Comparison of ENCODE assay signal across 1 cellular context in the genomic region with DNA sequence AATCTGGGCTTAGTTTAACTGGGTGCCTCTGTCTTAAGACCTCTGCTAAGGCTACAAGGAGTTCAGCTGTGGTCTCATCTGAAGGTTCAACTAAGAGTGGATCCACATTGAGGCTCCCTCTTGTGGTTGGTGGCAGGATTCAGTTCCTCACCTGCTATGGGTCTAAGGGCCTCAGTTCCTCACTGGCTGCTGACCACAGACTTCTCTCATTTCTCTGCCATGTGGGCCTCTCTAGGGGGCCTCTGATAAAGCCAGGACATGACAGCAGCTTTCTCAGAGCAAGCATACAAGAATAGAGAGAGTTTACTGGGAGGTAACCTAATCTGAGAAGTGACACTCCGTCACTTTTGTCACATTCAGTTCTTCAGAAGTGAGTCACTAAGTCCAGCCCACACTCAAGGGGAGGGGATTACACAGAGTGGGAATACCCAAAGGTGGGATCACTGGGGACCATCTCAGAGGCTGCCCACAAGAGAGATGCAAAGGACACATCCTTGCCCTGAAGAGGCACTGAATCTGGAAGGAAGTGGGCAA.
TF ChIP-seq lines count a peak whose summit lies in the region.

No MANE protein-coding gene starts in this region.

TF ChIP-seq in HepG2, 621 proteins besides CTCF, POLR2A, EP300 and RAD21 (continues in another document):
- 0 out of 2 replicates have a peak, but pooled peaks have one; percentile 14 for TF ChIP-seq NFE2 (CRISPR knock-in tag; IDR thresholded peaks at IDR 0.05)
- 0 out of 2 replicates have a peak, but pooled peaks have one; percentile 21 for TF ChIP-seq RXRB (CRISPR knock-in tag; IDR thresholded peaks at IDR 0.05; ENCODE audit: borderline replicate concordance)
- 0 out of 2 replicates have a peak, but pooled peaks have one; percentile 35 for TF ChIP-seq ZNF720 (CRISPR knock-in tag; IDR thresholded peaks at IDR 0.05)
- 0 out of 2 replicates have a peak, but pooled peaks have one; percentile 57 for TF ChIP-seq ZBED4 (CRISPR knock-in tag; IDR thresholded peaks at IDR 0.05; ENCODE audit: borderline replicate concordance)
- no peak for TF ChIP-seq RXRA (CRISPR knock-in tag; IDR thresholded peaks at IDR 0.05)
- TF ChIP-seq KAT2B (IDR thresholded peaks at IDR 0.05; ENCODE audit: borderline replicate concordance, low read depth, low read length): no peak
- TF ChIP-seq, protein P1, sequence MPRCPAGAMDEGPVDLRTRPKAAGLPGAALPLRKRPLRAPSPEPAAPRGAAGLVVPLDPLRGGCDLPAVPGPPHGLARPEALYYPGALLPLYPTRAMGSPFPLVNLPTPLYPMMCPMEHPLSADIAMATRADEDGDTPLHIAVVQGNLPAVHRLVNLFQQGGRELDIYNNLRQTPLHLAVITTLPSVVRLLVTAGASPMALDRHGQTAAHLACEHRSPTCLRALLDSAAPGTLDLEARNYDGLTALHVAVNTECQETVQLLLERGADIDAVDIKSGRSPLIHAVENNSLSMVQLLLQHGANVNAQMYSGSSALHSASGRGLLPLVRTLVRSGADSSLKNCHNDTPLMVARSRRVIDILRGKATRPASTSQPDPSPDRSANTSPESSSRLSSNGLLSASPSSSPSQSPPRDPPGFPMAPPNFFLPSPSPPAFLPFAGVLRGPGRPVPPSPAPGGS (CRISPR knock-in tag; IDR thresholded peaks at IDR 0.05): 0 out of 2 replicates have a peak, but pooled peaks have one; percentile 59
- TF ChIP-seq ZNF580 (CRISPR knock-in tag; IDR thresholded peaks at IDR 0.05; ENCODE audit: borderline replicate concordance, low read depth): peak; percentile 30; the same call in 1 of the 2 replicates
- no peak for TF ChIP-seq ZFP36L1 (CRISPR knock-in tag; IDR thresholded peaks at IDR 0.05)
- no peak for TF ChIP-seq TFDP1 (CRISPR knock-in tag; IDR thresholded peaks at IDR 0.05; ENCODE audit: borderline replicate concordance)
- no peak for TF ChIP-seq STAT5B (CRISPR knock-in tag; IDR thresholded peaks at IDR 0.05)
- peak; percentile 17; the same call in 1 of the 2 replicates for TF ChIP-seq ETV5 (CRISPR knock-in tag; IDR thresholded peaks at IDR 0.05; ENCODE audit: borderline replicate concordance)
- no peak for TF ChIP-seq SOX5 (CRISPR knock-in tag; IDR thresholded peaks at IDR 0.05; ENCODE audit: borderline replicate concordance)
- TF ChIP-seq KDM6A (CRISPR knock-in tag; IDR thresholded peaks at IDR 0.05; ENCODE audit: low read depth): no peak
- TF ChIP-seq ZNF800 (CRISPR knock-in tag; IDR thresholded peaks at IDR 0.05): no peak
- TF ChIP-seq ZFP1 (CRISPR knock-in tag; IDR thresholded peaks at IDR 0.05): no peak
- TF ChIP-seq RBM39 (IDR thresholded peaks at IDR 0.05; ENCODE audit: low read depth, low read length, poor library complexity, severe bottlenecking): no peak
- TF ChIP-seq DNMT1 (CRISPR knock-in tag; IDR thresholded peaks at IDR 0.05): 0 out of 2 replicates have a peak, but pooled peaks have one; percentile 71
- TF ChIP-seq ZBTB8A (CRISPR knock-in tag; IDR thresholded peaks at IDR 0.05; ENCODE audit: borderline replicate concordance, low read depth): no peak
- TF ChIP-seq SPEN (CRISPR knock-in tag; IDR thresholded peaks at IDR 0.05; ENCODE audit: low read depth): peak; percentile 69; the same call in 1 of the 2 replicates
- peak; percentile 23; the same call in 1 of the 2 replicates for TF ChIP-seq GMEB1 (CRISPR knock-in tag; IDR thresholded peaks at IDR 0.05; ENCODE audit: borderline replicate concordance)
- TF ChIP-seq HOXA5 (CRISPR knock-in tag; IDR thresholded peaks at IDR 0.05): 0 out of 2 replicates have a peak, but pooled peaks have one; percentile 6
- TF ChIP-seq, protein P2, sequence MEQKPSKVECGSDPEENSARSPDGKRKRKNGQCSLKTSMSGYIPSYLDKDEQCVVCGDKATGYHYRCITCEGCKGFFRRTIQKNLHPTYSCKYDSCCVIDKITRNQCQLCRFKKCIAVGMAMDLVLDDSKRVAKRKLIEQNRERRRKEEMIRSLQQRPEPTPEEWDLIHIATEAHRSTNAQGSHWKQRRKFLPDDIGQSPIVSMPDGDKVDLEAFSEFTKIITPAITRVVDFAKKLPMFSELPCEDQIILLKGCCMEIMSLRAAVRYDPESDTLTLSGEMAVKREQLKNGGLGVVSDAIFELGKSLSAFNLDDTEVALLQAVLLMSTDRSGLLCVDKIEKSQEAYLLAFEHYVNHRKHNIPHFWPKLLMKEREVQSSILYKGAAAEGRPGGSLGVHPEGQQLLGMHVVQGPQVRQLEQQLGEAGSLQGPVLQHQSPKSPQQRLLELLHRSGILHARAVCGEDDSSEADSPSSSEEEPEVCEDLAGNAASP (CRISPR knock-in tag; IDR thresholded peaks at IDR 0.05; ENCODE audit: borderline replicate concordance): peak; percentile 67; the same call in 1 of the 2 replicates
- no peak for TF ChIP-seq ZNF546 (CRISPR knock-in tag; conservative IDR thresholded peaks at IDR 0.05)
- peak; percentile 52; the same call in 1 of the 2 replicates for TF ChIP-seq ZNF331 (CRISPR knock-in tag; IDR thresholded peaks at IDR 0.05)
- 0 out of 2 replicates have a peak, but pooled peaks have one; percentile 26 for TF ChIP-seq ZBTB25 (CRISPR knock-in tag; IDR thresholded peaks at IDR 0.05)
- TF ChIP-seq CBX1 (IDR thresholded peaks at IDR 0.05; ENCODE audit: low read depth): peak; percentile 31
- TF ChIP-seq, protein P3, sequence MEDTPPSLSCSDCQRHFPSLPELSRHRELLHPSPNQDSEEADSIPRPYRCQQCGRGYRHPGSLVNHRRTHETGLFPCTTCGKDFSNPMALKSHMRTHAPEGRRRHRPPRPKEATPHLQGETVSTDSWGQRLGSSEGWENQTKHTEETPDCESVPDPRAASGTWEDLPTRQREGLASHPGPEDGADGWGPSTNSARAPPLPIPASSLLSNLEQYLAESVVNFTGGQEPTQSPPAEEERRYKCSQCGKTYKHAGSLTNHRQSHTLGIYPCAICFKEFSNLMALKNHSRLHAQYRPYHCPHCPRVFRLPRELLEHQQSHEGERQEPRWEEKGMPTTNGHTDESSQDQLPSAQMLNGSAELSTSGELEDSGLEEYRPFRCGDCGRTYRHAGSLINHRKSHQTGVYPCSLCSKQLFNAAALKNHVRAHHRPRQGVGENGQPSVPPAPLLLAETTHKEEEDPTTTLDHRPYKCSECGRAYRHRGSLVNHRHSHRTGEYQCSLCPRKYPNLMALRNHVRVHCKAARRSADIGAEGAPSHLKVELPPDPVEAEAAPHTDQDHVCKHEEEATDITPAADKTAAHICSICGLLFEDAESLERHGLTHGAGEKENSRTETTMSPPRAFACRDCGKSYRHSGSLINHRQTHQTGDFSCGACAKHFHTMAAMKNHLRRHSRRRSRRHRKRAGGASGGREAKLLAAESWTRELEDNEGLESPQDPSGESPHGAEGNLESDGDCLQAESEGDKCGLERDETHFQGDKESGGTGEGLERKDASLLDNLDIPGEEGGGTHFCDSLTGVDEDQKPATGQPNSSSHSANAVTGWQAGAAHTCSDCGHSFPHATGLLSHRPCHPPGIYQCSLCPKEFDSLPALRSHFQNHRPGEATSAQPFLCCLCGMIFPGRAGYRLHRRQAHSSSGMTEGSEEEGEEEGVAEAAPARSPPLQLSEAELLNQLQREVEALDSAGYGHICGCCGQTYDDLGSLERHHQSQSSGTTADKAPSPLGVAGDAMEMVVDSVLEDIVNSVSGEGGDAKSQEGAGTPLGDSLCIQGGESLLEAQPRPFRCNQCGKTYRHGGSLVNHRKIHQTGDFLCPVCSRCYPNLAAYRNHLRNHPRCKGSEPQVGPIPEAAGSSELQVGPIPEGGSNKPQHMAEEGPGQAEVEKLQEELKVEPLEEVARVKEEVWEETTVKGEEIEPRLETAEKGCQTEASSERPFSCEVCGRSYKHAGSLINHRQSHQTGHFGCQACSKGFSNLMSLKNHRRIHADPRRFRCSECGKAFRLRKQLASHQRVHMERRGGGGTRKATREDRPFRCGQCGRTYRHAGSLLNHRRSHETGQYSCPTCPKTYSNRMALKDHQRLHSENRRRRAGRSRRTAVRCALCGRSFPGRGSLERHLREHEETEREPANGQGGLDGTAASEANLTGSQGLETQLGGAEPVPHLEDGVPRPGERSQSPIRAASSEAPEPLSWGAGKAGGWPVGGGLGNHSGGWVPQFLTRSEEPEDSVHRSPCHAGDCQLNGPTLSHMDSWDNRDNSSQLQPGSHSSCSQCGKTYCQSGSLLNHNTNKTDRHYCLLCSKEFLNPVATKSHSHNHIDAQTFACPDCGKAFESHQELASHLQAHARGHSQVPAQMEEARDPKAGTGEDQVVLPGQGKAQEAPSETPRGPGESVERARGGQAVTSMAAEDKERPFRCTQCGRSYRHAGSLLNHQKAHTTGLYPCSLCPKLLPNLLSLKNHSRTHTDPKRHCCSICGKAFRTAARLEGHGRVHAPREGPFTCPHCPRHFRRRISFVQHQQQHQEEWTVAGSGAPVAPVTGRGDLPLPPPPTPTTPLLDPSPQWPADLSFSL (CRISPR knock-in tag; IDR thresholded peaks at IDR 0.05): no peak
- TF ChIP-seq SAP130 (CRISPR knock-in tag; IDR thresholded peaks at IDR 0.05; ENCODE audit: low read depth): peak; percentile 45; the same call in 1 of the 2 replicates
- TF ChIP-seq STAG1 (CRISPR knock-in tag; IDR thresholded peaks at IDR 0.05): peak; percentile 78
- no peak for TF ChIP-seq ZFAT (CRISPR knock-in tag; conservative IDR thresholded peaks at IDR 0.05)
- TF ChIP-seq XRCC5 (optimal IDR thresholded peaks at IDR 0.05; ENCODE audit: low read length): peak; percentile 95
- TF ChIP-seq KAT8 (CRISPR knock-in tag; IDR thresholded peaks at IDR 0.05): 0 out of 2 replicates have a peak, but pooled peaks have one; percentile 23
- TF ChIP-seq THAP11 (CRISPR knock-in tag; IDR thresholded peaks at IDR 0.05): 0 out of 2 replicates have a peak, but pooled peaks have one; percentile 10
- peak; percentile 57; the same call in 1 of the 2 replicates for TF ChIP-seq ELF3 (CRISPR knock-in tag; IDR thresholded peaks at IDR 0.05)
- 0 out of 2 replicates have a peak, but pooled peaks have one; percentile 63 for TF ChIP-seq IRF2 (CRISPR knock-in tag; IDR thresholded peaks at IDR 0.05)
- TF ChIP-seq TCF7L2 (IDR thresholded peaks at IDR 0.05; ENCODE audit: low read depth, low read length): no peak
